19 cellular contexts compared by ENCODE assay signal in the genomic region with DNA sequence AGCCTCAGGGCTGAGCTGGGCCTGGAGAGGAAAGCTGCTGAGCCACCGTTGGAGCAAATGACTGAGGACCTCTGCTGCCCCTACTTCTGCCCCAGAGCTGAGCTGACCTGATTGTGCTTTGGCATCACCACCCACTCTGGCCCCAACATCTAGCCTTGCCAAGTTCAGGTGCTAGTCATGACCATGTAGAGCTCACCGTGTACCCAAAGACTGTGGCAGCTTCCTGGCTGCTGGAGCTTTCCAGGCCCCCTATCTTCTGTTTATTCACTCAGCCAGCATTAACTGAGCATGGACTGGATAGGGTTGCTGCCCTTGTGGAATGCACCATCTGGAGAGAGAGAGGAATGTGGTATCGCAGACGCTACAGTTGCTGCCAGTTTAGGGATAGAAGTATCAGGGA. TPM values are rescaled to one million over a fixed set of nuclear protein-coding genes. Genes with fewer than 3 reads are reported as not detected.
A peak's percentile ranks its signal among the peaks of the same experiment; 100 is the strongest.
DNase-seq lines count a peak whose midpoint lies in the region; ATAC-seq and TF ChIP-seq lines count a peak whose summit lies in the region.
"Had no signal": no experiment of that assay in that cellular context is flagged by ENCODE, and none has a peak within 500 bp of the region (broad histone marks: within the 10 kb centered on the region; RNA-seq: fewer than 3 reads in every experiment).

No MANE protein-coding gene starts in this region.

- peaks cover 12% of the 10 kb centered on the region for H3K4me1 ChIP-seq in osteoblast (ENCODE audit: insufficient read depth, low read length)

- H3K27me3 Mint-ChIP-seq in activated T-cell treated with anti-CD3 and anti-CD28 coated beads, Interleukin-2, amount 50 U/mL, for 72 hours (ENCODE audit: low read depth) = no peaks in the 10 kb centered on the region
- H3K27me3 Mint-ChIP-seq in activated T-helper 17 cell treated with anti-CD3 and anti-CD28 coated beads, Interleukin-2, amount 50 U/mL, for 72 hours = no peaks in the 10 kb centered on the region
- H3K27me3 Mint-ChIP-seq: progenitor cell of endocrine pancreas had no signal

- no peak overlapping the region for H3K4me3 Mint-ChIP-seq in activated T-cell treated with anti-CD3 and anti-CD28 coated beads, Interleukin-2, amount 50 U/mL, for 72 hours
- H3K4me3 Mint-ChIP-seq in activated T-helper 17 cell treated with anti-CD3 and anti-CD28 coated beads, Interleukin-2, amount 50 U/mL, for 72 hours = no peak overlapping the region

- H3K4me3 ChIP-seq in osteoblast (ENCODE audit: insufficient read depth, low read length) = no peak overlapping the region
- H3K4me3 ChIP-seq: cardiac muscle cell, SK-N-MC, stomach had no signal

- no peaks in the 10 kb centered on the region for H3K27me3 ChIP-seq in osteoblast (ENCODE audit: insufficient read depth, low read length)
- H3K27me3 ChIP-seq: cardiac muscle cell, stomach had no signal

- H4K20me1 ChIP-seq in osteoblast (ENCODE audit: insufficient read depth, low read length) = peaks cover 3% of the 10 kb centered on the region

- peaks cover 40% of the 10 kb centered on the region for H3K79me2 ChIP-seq in osteoblast (ENCODE audit: insufficient read depth, low read length)

- intact Hi-C loops in Right ventricle myocardium superior (cut with DNase I) = loop anchor here (10.0 kb wide), 1 partner anchor 130 kb away; no protein-coding TSS in a partner anchor

- no peak for TF ChIP-seq CTCF in osteoblast (IDR thresholded peaks at IDR 0.05; ENCODE audit: extremely low read depth, low read depth, low read length)

- no peak overlapping the region for H3K4me2 ChIP-seq in osteoblast (ENCODE audit: insufficient read depth, low read length)

- no peak overlapping the region for H3K27ac ChIP-seq in osteoblast (ENCODE audit: low read depth, low read length)
- H3K27ac ChIP-seq: cardiac muscle cell, SK-N-MC had no signal

- peak overlapping the region; percentile 83 for H3K27ac Mint-ChIP-seq in activated T-cell treated with anti-CD3 and anti-CD28 coated beads, Interleukin-2, amount 50 U/mL, for 72 hours
- peak overlapping the region; percentile 3 for H3K27ac Mint-ChIP-seq in activated T-helper 17 cell treated with anti-CD3 and anti-CD28 coated beads, Interleukin-2, amount 50 U/mL, for 72 hours
- H3K27ac Mint-ChIP-seq: progenitor cell of endocrine pancreas had no signal

- peaks cover 2 to 29% of the 10 kb centered on the region in 2 donors for H3K36me3 Mint-ChIP-seq in activated T-cell treated with anti-CD3 and anti-CD28 coated beads, Interleukin-2, amount 50 U/mL, for 72 hours (ENCODE audit: insufficient read depth in 2 of 2)
- peaks cover 99% of the 10 kb centered on the region for H3K36me3 Mint-ChIP-seq in activated T-helper 17 cell treated with anti-CD3 and anti-CD28 coated beads, Interleukin-2, amount 50 U/mL, for 72 hours (ENCODE audit: low read depth)

- no peak overlapping the region for H2AFZ ChIP-seq in osteoblast (ENCODE audit: low read length)

- DNase-seq in activated T-cell treated with anti-CD3 and anti-CD28 coated beads, Interleukin-2, amount 50 U/mL, for 72 hours = no peak
- no peak for DNase-seq in activated T-cell treated with anti-CD3 and anti-CD28 coated beads, Interleukin-2, amount 50 U/mL, for 48 hours
- DNase-seq in Right ventricle myocardium superior (peak; percentile 66), osteoblast (ENCODE audit: insufficient read length, low spot score, missing footprints) (peak; percentile 82)
- no peak for DNase-seq in stimulated activated CD4-positive, alpha-beta T cell treated with anti-CD3 and anti-CD28 coated beads, Interleukin-4, amount 100 ng/mL, for 1 hour
- DNase-seq: activated CD4-positive, CD25-positive, alpha-beta regulatory T cell treated with anti-CD3 and anti-CD28 coated beads, Interleukin-2, amount 50 U/mL, for 72 hours; activated CD8-positive, alpha-beta memory T cell treated with anti-CD3 and anti-CD28 coated beads, Interleukin-2, amount 50 U/mL, for 4 hours; Kasumi-1; NCI-H82; PC-3; stomach; T-helper 9 cell had no signal

- no peaks in the 10 kb centered on the region for H3K9me3 ChIP-seq in osteoblast (ENCODE audit: low read depth, low read length)
- H3K9me3 ChIP-seq: stomach had no signal

- ATAC-seq in activated T-cell treated with anti-CD3 and anti-CD28 coated beads, Interleukin-2, amount 50 U/mL, for 72 hours (replicated peaks in 1 of 2) = no peak
- no peak for ATAC-seq in activated T-helper 17 cell treated with anti-CD3 and anti-CD28 coated beads, Interleukin-2, amount 50 U/mL, for 72 hours (replicated peaks)
- ATAC-seq in Right ventricle myocardium superior (ENCODE audit: poor library complexity) (peak; percentile 77), HG02970 (IDR thresholded peaks at IDR 0.05; ENCODE audit: low FRiP score, unreplicated experiment) (no peak), GM18861 (IDR thresholded peaks at IDR 0.05; ENCODE audit: unreplicated experiment) (no peak)
- ATAC-seq: HCT116, PC-3 had no signal

- peaks cover 59% of the 10 kb centered on the region for H3K36me3 ChIP-seq in osteoblast (ENCODE audit: insufficient read depth, low read length)
- H3K36me3 ChIP-seq: cardiac muscle cell had no signal

- no peaks in the 10 kb centered on the region for H3K9me3 Mint-ChIP-seq in activated T-cell treated with anti-CD3 and anti-CD28 coated beads, Interleukin-2, amount 50 U/mL, for 72 hours
- no peaks in the 10 kb centered on the region for H3K9me3 Mint-ChIP-seq in activated T-helper 17 cell treated with anti-CD3 and anti-CD28 coated beads, Interleukin-2, amount 50 U/mL, for 72 hours

- peaks cover 22% of the 10 kb centered on the region for H3K4me1 Mint-ChIP-seq in activated T-cell treated with anti-CD3 and anti-CD28 coated beads, Interleukin-2, amount 50 U/mL, for 72 hours (ENCODE audit: low read depth)
- peaks cover 9% of the 10 kb centered on the region for H3K4me1 Mint-ChIP-seq in activated T-helper 17 cell treated with anti-CD3 and anti-CD28 coated beads, Interleukin-2, amount 50 U/mL, for 72 hours

RNA-seq across cellular contexts. Expression of gene JADE2, which starts 49.1 kb away (rescaled TPM):
- total RNA-seq in activated T-cell treated with anti-CD3 and anti-CD28 coated beads, Interleukin-2, amount 50 U/mL, for 72 hours = 10 to 100 TPM; 87.0 to 88.8 TPM
- 10 to 100 TPM; 75.3 to 93.3 TPM for total RNA-seq in activated T-helper 17 cell treated with anti-CD3 and anti-CD28 coated beads, Interleukin-2, amount 50 U/mL, for 72 hours
- total RNA-seq in Right ventricle myocardium superior (25.9 TPM), osteoblast (22.7 and 26.8 TPM in 2 replicates)

RNA-seq across cellular contexts. Expression of gene SAR1B, which starts 58.1 kb away (rescaled TPM):
- total RNA-seq in activated T-cell treated with anti-CD3 and anti-CD28 coated beads, Interleukin-2, amount 50 U/mL, for 72 hours = 10 to 100 TPM; 68.7 to 85.0 TPM
- 10 to 100 TPM; 41.6 to 73.0 TPM for total RNA-seq in activated T-helper 17 cell treated with anti-CD3 and anti-CD28 coated beads, Interleukin-2, amount 50 U/mL, for 72 hours
- total RNA-seq in Right ventricle myocardium superior (88.6 TPM), osteoblast (46.0 and 46.3 TPM in 2 replicates)

Comparison
In these comparisons a context has a peak if more than half of its experiments do, and no peak if none do; other contexts are left out.
1. DNase-seq: peak in Right ventricle myocardium superior (single experiment) and osteoblast (single experiment); none in activated T-cell treated with anti-CD3 and anti-CD28 coated beads, Interleukin-2, amount 50 U/mL, for 72 hours (0 of 2), activated T-cell treated with anti-CD3 and anti-CD28 coated beads, Interleukin-2, amount 50 U/mL, for 48 hours (0 of 2) and stimulated activated CD4-positive, alpha-beta T cell treated with anti-CD3 and anti-CD28 coated beads, Interleukin-4, amount 100 ng/mL, for 1 hour (single experiment).